10 cellular contexts compared by ENCODE assay signal in the genomic region with DNA sequence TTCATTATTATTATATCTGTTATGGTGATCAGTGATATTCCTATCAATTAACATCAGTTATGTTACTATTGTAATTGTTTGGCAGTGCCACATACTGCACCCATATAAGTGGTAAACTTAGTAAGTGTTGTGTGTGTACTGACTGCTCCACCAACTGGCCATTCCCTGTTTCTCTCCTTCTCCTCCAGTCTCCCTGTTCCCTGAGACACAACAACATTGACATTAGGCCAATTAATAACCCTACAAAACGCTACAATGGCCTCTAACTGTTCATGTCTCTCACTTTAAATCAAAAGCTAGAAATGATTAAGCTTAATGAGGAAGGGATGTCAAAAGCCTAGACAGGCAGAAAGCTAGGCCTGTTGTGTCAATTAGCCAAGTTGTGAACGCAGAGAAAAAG. TPM values are rescaled to one million over a fixed set of nuclear protein-coding genes. Genes with fewer than 3 reads are reported as not detected.
A peak's percentile ranks its signal among the peaks of the same experiment; 100 is the strongest.
DNase-seq lines count a peak whose midpoint lies in the region; ATAC-seq and TF ChIP-seq lines count a peak whose summit lies in the region.
"Had no signal": no experiment of that assay in that cellular context is flagged by ENCODE, and none has a peak within 500 bp of the region (broad histone marks: within the 10 kb centered on the region; RNA-seq: fewer than 3 reads in every experiment).

No MANE protein-coding gene starts in this region.

- H3K27me3 Mint-ChIP-seq in H9 (ENCODE audit: low read depth) = no peaks in the 10 kb centered on the region; the same call in 1 of the 2 replicates

- no peak overlapping the region for H2AFZ ChIP-seq in H9 (ENCODE audit: low read length)

- H3K9ac ChIP-seq in H9 (ENCODE audit: extremely low read depth, insufficient read length, low read length) = no peak overlapping the region

- H2BK120ac ChIP-seq in H9 (ENCODE audit: low read depth, low read length, poor library complexity, severe bottlenecking) = no peak overlapping the region

- H3K79me1 ChIP-seq in H9 (ENCODE audit: insufficient read depth, low read depth, low read length, poor library complexity, severe bottlenecking) = no peaks in the 10 kb centered on the region

- H4K5ac ChIP-seq in H9 (ENCODE audit: insufficient read length, low read depth, low read length) = no peak overlapping the region

- H3K23ac ChIP-seq in H9 (ENCODE audit: insufficient read length, low read depth, low read length) = no peak overlapping the region

- no peak overlapping the region for H3K56ac ChIP-seq in H9 (ENCODE audit: insufficient read length, low read depth, low read length)

- H3K4me2 ChIP-seq in H9 (ENCODE audit: insufficient read depth, insufficient read length, low read length) = no peak overlapping the region
- H3K4me2 ChIP-seq: smooth muscle cell had no signal

- no peak overlapping the region for H2BK20ac ChIP-seq in H9 (ENCODE audit: low read depth, low read length, poor library complexity, severe bottlenecking)

- peak; percentile 73 to 80 (median 75) for ATAC-seq in heart left ventricle
- no peak for ATAC-seq in GM21526 (IDR thresholded peaks at IDR 0.05; ENCODE audit: low FRiP score, unreplicated experiment)
- no peak for ATAC-seq in GM21381 (IDR thresholded peaks at IDR 0.05; ENCODE audit: unreplicated experiment)

- H3K27ac Mint-ChIP-seq in H9 = peak overlapping the region in 1 of 3 experiments; percentile 83; a peak in 2 of 7 replicates

- no CpG with 5 or more reads among the region's 2 CpGs for WGBS in H9 (ENCODE audit: extremely low coverage, insufficient read length, low lambda C conversion rate)
- 45 to 54% (median 49%) methylated on average over 2 of the region's 2 CpGs for WGBS in heart left ventricle, 4 donors

- TF ChIP-seq CTCF in H9 (conservative IDR thresholded peaks at IDR 0.05) = peak; percentile 40
- peak; percentile 46; the same call in 1 of the 2 replicates for TF ChIP-seq CTCF in WERI-Rb-1 (IDR thresholded peaks at IDR 0.05; ENCODE audit: low read depth, low read length)
- peak in 10 of 12 donors; percentile 10 to 53 (median 36) for TF ChIP-seq CTCF in heart left ventricle (IDR thresholded peaks at IDR 0.05)
- TF ChIP-seq CTCF in retinal pigment epithelial cell (conservative IDR thresholded peaks at IDR 0.05; ENCODE audit: low read depth, low read length) = peak; percentile 51

- H3T11ph ChIP-seq in H9 (ENCODE audit: low read length) = no peak overlapping the region

- H3K23me2 ChIP-seq in H9 (ENCODE audit: insufficient read length, low read depth, low read length, poor library complexity, severe bottlenecking) = no peaks in the 10 kb centered on the region

- no peak overlapping the region for H4K8ac ChIP-seq in H9 (replicated peaks; ENCODE audit: insufficient read length, low read depth, low read length)

- H2BK5ac ChIP-seq in H9 (ENCODE audit: insufficient read length, low read length) = no peak overlapping the region

- no peaks in the 10 kb centered on the region for H4K20me1 ChIP-seq in H9 (ENCODE audit: control insufficient read depth, insufficient read depth, insufficient read length)

- no peaks in the 10 kb centered on the region for H3K4me1 Mint-ChIP-seq in H9

- H3K4ac ChIP-seq in H9 (ENCODE audit: low read depth, low read length) = no peak overlapping the region

- no peak for TF ChIP-seq POLR2A in heart left ventricle (IDR thresholded peaks at IDR 0.05)

- H3K4me3 ChIP-seq in WERI-Rb-1 (ENCODE audit: low read depth, low read length) (no peak overlapping the region), heart left ventricle (no peak overlapping the region), retinal pigment epithelial cell (ENCODE audit: low read length) (no peak overlapping the region)
- H3K4me3 ChIP-seq: SK-N-MC, smooth muscle cell, thyroid gland had no signal

- DNase-seq in H9 (no peak), WERI-Rb-1 (no peak), heart left ventricle (no peak), retinal pigment epithelial cell (ENCODE audit: low read depth) (no peak)
- no peak for DNase-seq in effector CD4-positive, alpha-beta T cell
- DNase-seq: thyroid gland had no signal

- no peak overlapping the region for H2AK5ac ChIP-seq in H9 (ENCODE audit: insufficient read length, low read length)

- intact Hi-C loops in heart left ventricle (cut with DNase I) = loop anchor here in 1 of 10 donors (2.0 kb wide), 1 partner anchor 67 kb away; no protein-coding TSS in a partner anchor

- H2BK15ac ChIP-seq in H9 (ENCODE audit: low read depth, low read length) = no peak overlapping the region

- no peak overlapping the region for H4K91ac ChIP-seq in H9 (ENCODE audit: insufficient read length, low read depth, low read length)

- H3K14ac ChIP-seq in H9 (ENCODE audit: insufficient read depth, low read length) = no peak overlapping the region

- H3K4me1 ChIP-seq in H9 (ENCODE audit: insufficient read depth, low read length) (no peaks in the 10 kb centered on the region), heart left ventricle (peaks cover 0 to 10% (median 2%) of the 10 kb centered on the region in 12 donors)

- no peak overlapping the region for H2BK12ac ChIP-seq in H9 (ENCODE audit: insufficient read length, low read depth, low read length)

- H3K79me2 ChIP-seq in H9 (ENCODE audit: insufficient read depth, low read length) = no peaks in the 10 kb centered on the region

- H3K9me3 ChIP-seq in H9 (ENCODE audit: control insufficient read depth, low read depth, low read length) (no peaks in the 10 kb centered on the region), WERI-Rb-1 (ENCODE audit: severe bottlenecking) (no peaks in the 10 kb centered on the region), heart left ventricle (no peaks in the 10 kb centered on the region)
- H3K9me3 ChIP-seq: thyroid gland had no signal

- no peak overlapping the region for H3K4me3 Mint-ChIP-seq in H9

- no peaks in the 10 kb centered on the region for H3K36me3 Mint-ChIP-seq in H9 (ENCODE audit: insufficient read depth in 1 of 3, low read depth in 3 of 3)

- no peak overlapping the region for H3K18ac ChIP-seq in H9 (ENCODE audit: insufficient read length, low read depth, low read length)

- H3K36me3 ChIP-seq in WERI-Rb-1 (no peaks in the 10 kb centered on the region), heart left ventricle (no peaks in the 10 kb centered on the region)
- H3K36me3 ChIP-seq: thyroid gland had no signal

- no peaks in the 10 kb centered on the region for H3K9me3 Mint-ChIP-seq in H9

- H3K27me3 ChIP-seq in H9 (ENCODE audit: insufficient read depth, low read length) (no peaks in the 10 kb centered on the region), WERI-Rb-1 (ENCODE audit: insufficient read depth, low read depth, severe bottlenecking) (no peaks in the 10 kb centered on the region), heart left ventricle (no peaks in the 10 kb centered on the region)
- H3K27me3 ChIP-seq: thyroid gland had no signal

- H3K27ac ChIP-seq in H9 (ENCODE audit: insufficient read length, low read depth, low read length) (no peak overlapping the region), WERI-Rb-1 (no peak overlapping the region), heart left ventricle (peak overlapping the region in 3 of 12 donors; percentile 28 to 39 (median 38))
- H3K27ac ChIP-seq: SK-N-MC, thyroid gland had no signal

RNA-seq across cellular contexts. Expression of gene THRAP3, which starts 6.6 kb away (rescaled TPM):
- total RNA-seq in H9 (2021) (184 and 186 TPM in 2 replicates), heart left ventricle (100 to 1,000 TPM in 4 of 9 donors, 10 to 100 TPM in 5; 68.6 to 106 (median 92.8) TPM)
- polyA plus RNA-seq in heart left ventricle = 10 to 100 TPM; 27.9 to 36.5 TPM

Comparison
In these comparisons a context has a peak if more than half of its experiments do, and no peak if none do; other contexts are left out.
1. ATAC-seq: peak in heart left ventricle (4 of 4); none in GM21526 (single experiment) and GM21381 (single experiment).
2. Peak in every context shown above with its lines, with median percentiles within 50 percentile points of each other: CTCF ChIP-seq.